12 cellular contexts compared by ENCODE assay signal in genomic region chr16:84774810-84775209, GRCh38. TPM values are rescaled to one million over a fixed set of nuclear protein-coding genes. Genes with fewer than 3 reads are reported as not detected.
A peak's percentile ranks its signal among the peaks of the same experiment; 100 is the strongest.
DNase-seq lines count a peak whose midpoint lies in the region; ATAC-seq and TF ChIP-seq lines count a peak whose summit lies in the region.
"Had no signal": no experiment of that assay in that cellular context is flagged by ENCODE, and none has a peak within 500 bp of the region (broad histone marks: within the 10 kb centered on the region; RNA-seq: fewer than 3 reads in every experiment).

No MANE protein-coding gene starts in this region.

- H4K20me1 ChIP-seq in BLaER1 treated with 17β-estradiol and CSF1 and Interleukin-3, amounts not matched to agents 10 nM and 100 nM, result peaks cover 0 to 47% (median 24%) of the 10 kb centered on the region in 11 experiments; a peak in 11 of 22 replicates

- peaks cover 92 to 100% (median 99%) of the 10 kb centered on the region in 11 experiments for H3K36me3 ChIP-seq in BLaER1 treated with 17β-estradiol and CSF1 and Interleukin-3, amounts not matched to agents 10 nM and 100 nM
- H3K36me3 ChIP-seq in neutrophil, result peaks cover 19% of the 10 kb centered on the region
- H3K36me3 ChIP-seq in transverse colon, result peaks cover 0 to 36% (median 12%) of the 10 kb centered on the region in 4 donors

- peaks cover 0 to 39% (median 18%) of the 10 kb centered on the region in 10 experiments; a peak in 16 of 20 replicates for H3K4me1 ChIP-seq in BLaER1 treated with 17β-estradiol and CSF1 and Interleukin-3, amounts not matched to agents 10 nM and 100 nM
- peaks cover 44 to 49% of the 10 kb centered on the region in 2 experiments for H3K4me1 ChIP-seq in neutrophil (ENCODE audit: control insufficient read depth in 1 of 2, insufficient read depth in 1 of 2, low read depth in 1 of 2, low read length in 1 of 2)
- H3K4me1 ChIP-seq in transverse colon, result no peaks in the 10 kb centered on the region
- H3K4me1 ChIP-seq: ascending aorta had no signal

- no peak overlapping the region for H3K4me3 ChIP-seq in BLaER1 treated with 17β-estradiol and CSF1 and Interleukin-3, amounts not matched to agents 10 nM and 100 nM
- H3K4me3 ChIP-seq in epithelial cell of esophagus (ENCODE audit: low read length) (no peak overlapping the region), neutrophil (ENCODE audit: low read depth in 1 of 2, low read length in 1 of 2) (peak overlapping the region; percentile 73 to 97), transverse colon (no peak overlapping the region)
- H3K4me3 ChIP-seq: ascending aorta had no signal

- peak overlapping the region in 9 of 11 experiments; percentile 46 to 79 (median 68); a peak in 17 of 22 replicates for H3K27ac ChIP-seq in BLaER1 treated with 17β-estradiol and CSF1 and Interleukin-3, amounts not matched to agents 10 nM and 100 nM
- peak overlapping the region; percentile 96 for H3K27ac ChIP-seq in neutrophil
- H3K27ac ChIP-seq in transverse colon, result peak overlapping the region in 1 of 4 donors; percentile 25
- H3K27ac ChIP-seq: ascending aorta, VCaP had no signal

- peak; percentile 59 for DNase-seq in NCI-H226
- DNase-seq in epithelial cell of esophagus (ENCODE audit: low read depth), result peak; percentile 83
- DNase-seq in nucleus accumbens (lab: John Stamatoyannopoulos, UW), result no peak
- DNase-seq in transverse colon, result no peak
- DNase-seq: left cardiac atrium, NCI-H1930 had no signal

- WGBS in transverse colon (ENCODE audit: low coverage in 1 of 2), 2 donors, result 69 to 81% methylated on average over 4 of the region's 4 CpGs

- intact Hi-C loops in transverse colon (cut with DNase I; ENCODE audit: low total_unique reads), result no loop called here

- H3K27me3 ChIP-seq in BLaER1 treated with 17β-estradiol and CSF1 and Interleukin-3, amounts not matched to agents 10 nM and 100 nM, result no peaks in the 10 kb centered on the region
- H3K27me3 ChIP-seq in neutrophil, result no peaks in the 10 kb centered on the region
- H3K27me3 ChIP-seq in transverse colon, result no peaks in the 10 kb centered on the region
- H3K27me3 ChIP-seq: ascending aorta had no signal

- peaks cover 0 to 10% (median 0%) of the 10 kb centered on the region in 11 experiments; a peak in 2 of 22 replicates for H3K9me3 ChIP-seq in BLaER1 treated with 17β-estradiol and CSF1 and Interleukin-3, amounts not matched to agents 10 nM and 100 nM (replicated peaks in 1 of 11)
- H3K9me3 ChIP-seq in neutrophil, result no peaks in the 10 kb centered on the region
- H3K9me3 ChIP-seq in transverse colon, result no peaks in the 10 kb centered on the region
- H3K9me3 ChIP-seq: ascending aorta had no signal

- in situ Hi-C loops in transverse colon (cut with MboI; ENCODE audit: low pct_ligation_motif_present in 1 of 4, low pct_unique_long_range_greater_than_20kb in 1 of 4, low sequenced_read_pairs in 3 of 4), result no loop called here

- H3K4me2 ChIP-seq in BLaER1 treated with 17β-estradiol and CSF1 and Interleukin-3, amounts not matched to agents 10 nM and 100 nM, result peak overlapping the region in 8 of 11 experiments; percentile 4 to 69 (median 38); a peak in 13 of 22 replicates

- TF ChIP-seq EP300 in transverse colon (IDR thresholded peaks at IDR 0.05; ENCODE audit: low read depth), result no peak

- TF ChIP-seq POLR2A in transverse colon (IDR thresholded peaks at IDR 0.05), result no peak

- no peak for ATAC-seq in HG03175 (IDR thresholded peaks at IDR 0.05; ENCODE audit: unreplicated experiment)
- ATAC-seq in HG02852 (IDR thresholded peaks at IDR 0.05; ENCODE audit: unreplicated experiment), result no peak

- no peak for TF ChIP-seq CTCF in epithelial cell of esophagus (IDR thresholded peaks at IDR 0.05; ENCODE audit: insufficient read depth, low read depth, low read length, missing control alignments)
- no peak for TF ChIP-seq CTCF in neutrophil (IDR thresholded peaks at IDR 0.05)
- no peak for TF ChIP-seq CTCF in transverse colon (IDR thresholded peaks at IDR 0.05)

- H3K9ac ChIP-seq in BLaER1 treated with 17β-estradiol and CSF1 and Interleukin-3, amounts not matched to agents 10 nM and 100 nM, result peak overlapping the region in 7 of 11 experiments; percentile 17 to 58 (median 44); a peak in 11 of 22 replicates

RNA-seq across cellular contexts. Expression of gene CRISPLD2, which starts 45.0 kb away (rescaled TPM):
- total RNA-seq in transverse colon, result 100 to 1,000 TPM in 1 of 4 donors, 10 to 100 TPM in 3; 53.4 to 326 (median 71.0) TPM

Comparison
In these comparisons a context has a peak if more than half of its experiments do, and no peak if none do; other contexts are left out.
1. H3K4me3 ChIP-seq: peak in neutrophil (2 of 2); none in BLaER1 treated with 17β-estradiol and CSF1 and Interleukin-3, amounts not matched to agents 10 nM and 100 nM (0 of 10), epithelial cell of esophagus (single experiment) and transverse colon (0 of 4).
2. DNase-seq: peak in NCI-H226 (single experiment) and epithelial cell of esophagus (single experiment); none in nucleus accumbens (0 of 56) and transverse colon (single experiment).